12 cellular contexts compared by ENCODE assay signal in genomic region chr16:88045820-88046303, GRCh38.
DNase-seq lines count a peak whose midpoint lies in the region; ATAC-seq, FAIRE-seq and TF ChIP-seq lines count a peak whose summit lies in the region.
"Had no signal": no experiment of that assay in that cellular context is flagged by ENCODE, and none has a peak within 500 bp of the region (broad histone marks: within the 10 kb centered on the region; RNA-seq: fewer than 3 reads in every experiment).

No MANE protein-coding gene starts in this region.

- H3K79me2 ChIP-seq in GM23248 (ENCODE audit: insufficient read depth) = no peaks in the 10 kb centered on the region

- ATAC-seq in GM18502 (IDR thresholded peaks at IDR 0.05; ENCODE audit: poor library complexity, unreplicated experiment) (peak; percentile 83), GM21367 (IDR thresholded peaks at IDR 0.05; ENCODE audit: unreplicated experiment) (peak; percentile 51), HG03175 (IDR thresholded peaks at IDR 0.05; ENCODE audit: unreplicated experiment) (peak; percentile 81)

- 93 to 95% methylated on average over 18 of the region's 18 CpGs for WGBS in GM23248 (ENCODE audit: low coverage in 1 of 2, low lambda C conversion rate in 2 of 2, missing lambda C conversion rate in 2 of 2), 2 experiments

- no peak overlapping the region for H3K4me3 ChIP-seq in kidney (ENCODE audit: low read length in 2 of 2)
- no peak overlapping the region for H3K4me3 ChIP-seq in GM23248
- H3K4me3 ChIP-seq in HAP-1 = no peak overlapping the region
- H3K4me3 ChIP-seq: sigmoid colon had no signal

- no peak for FAIRE-seq in kidney (lab: Jason Lieb, UNC)
- FAIRE-seq: islet of Langerhans had no signal

- POLR2A ChIA-PET in MCF 10A (lab: Yijun Ruan, JAX) = no interaction called here

- BruUV-seq in MCF 10A (replicated peaks; lab: Mats Ljungman, UMichigan) = no TSS peak

- no peak overlapping the region for H3K4me3 Mint-ChIP-seq in MCF 10A (ENCODE audit: unreplicated experiment)

- DNase-seq in kidney (peak; percentile 75), GM23248 (no peak), cerebellar cortex (ENCODE audit: low spot score) (no peak), MCF 10A (ENCODE audit: unreplicated experiment) (no peak), HAP-1 (ENCODE audit: low spot score in 2 of 2) (no peak)
- DNase-seq: activated CD8-positive, alpha-beta memory T cell treated with anti-CD3 and anti-CD28 coated beads, Interleukin-2, amount 50 U/mL, for 48 hours; IMR-90; sigmoid colon had no signal

- in situ Hi-C loops in GM23248 (cut with MboI) = no loop called here
- in situ Hi-C loops in HAP-1 (cut with MboI; ENCODE audit: low sequenced_read_pairs) = no loop called here

- H3K27me3 ChIP-seq in GM23248 (replicated peaks; ENCODE audit: insufficient read depth) = no peaks in the 10 kb centered on the region
- no peaks in the 10 kb centered on the region for H3K27me3 ChIP-seq in HAP-1 (ENCODE audit: low read depth)
- H3K27me3 ChIP-seq: sigmoid colon had no signal

- H3K27me3 Mint-ChIP-seq in MCF 10A (ENCODE audit: insufficient read depth, unreplicated experiment) = no peaks in the 10 kb centered on the region

- H3K27ac Mint-ChIP-seq in MCF 10A (ENCODE audit: low read depth, unreplicated experiment) = no peak overlapping the region

- no peaks in the 10 kb centered on the region for H3F3A ChIP-seq in GM23248 (ENCODE audit: insufficient read depth)

- no peaks in the 10 kb centered on the region for H3K4me1 Mint-ChIP-seq in MCF 10A (ENCODE audit: insufficient read depth, unreplicated experiment)

- no peak overlapping the region for H3K4me2 ChIP-seq in GM23248 (ENCODE audit: unreplicated experiment)

- no peaks in the 10 kb centered on the region for H4K20me1 ChIP-seq in GM23248 (ENCODE audit: insufficient read depth)

- CTCF ChIA-PET in MCF 10A (lab: Yijun Ruan, JAX) = no interaction called here

- H3K36me3 ChIP-seq in kidney (ENCODE audit: control insufficient read depth in 1 of 2, insufficient read depth in 2 of 2, low read length in 2 of 2) (peaks cover 0 to 2% of the 10 kb centered on the region in 2 donors), GM23248 (ENCODE audit: low read depth) (no peaks in the 10 kb centered on the region), HAP-1 (replicated peaks) (no peaks in the 10 kb centered on the region)

- no peak overlapping the region for H2AFZ ChIP-seq in GM23248

- no peaks in the 10 kb centered on the region for H3K9me3 Mint-ChIP-seq in MCF 10A (ENCODE audit: unreplicated experiment)

- H3K9ac ChIP-seq in kidney (ENCODE audit: low read length in 2 of 2) (no peak overlapping the region), GM23248 (no peak overlapping the region)

- no peaks in the 10 kb centered on the region for H3K9me2 ChIP-seq in GM23248 (ENCODE audit: insufficient read depth)

- no peak overlapping the region for H3K27ac ChIP-seq in kidney (ENCODE audit: low read depth in 2 of 2, low read length in 2 of 2)
- no peak overlapping the region for H3K27ac ChIP-seq in GM23248
- H3K27ac ChIP-seq: sigmoid colon had no signal

- intact Hi-C loops in kidney (cut with DNase I) (no loop called here), MCF 10A (cut with micrococcal nuclease) (no loop called here)

- TF ChIP-seq CTCF in kidney (IDR thresholded peaks at IDR 0.05; ENCODE audit: borderline replicate concordance, extremely low read depth, insufficient read depth) (no peak), MCF 10A (IDR thresholded peaks at IDR 0.05; ENCODE audit: unreplicated experiment) (no peak)

- H3K9me3 ChIP-seq in kidney (ENCODE audit: control insufficient read depth in 1 of 2, low read length in 2 of 2) = no peaks in the 10 kb centered on the region
- H3K9me3 ChIP-seq in GM23248 (ENCODE audit: low read depth) = no peaks in the 10 kb centered on the region
- H3K9me3 ChIP-seq in HAP-1 = no peaks in the 10 kb centered on the region
- H3K9me3 ChIP-seq: sigmoid colon had no signal

- no peaks in the 10 kb centered on the region for H3K4me1 ChIP-seq in kidney (ENCODE audit: control insufficient read depth in 1 of 2, insufficient read depth in 1 of 2, low read depth in 1 of 2, low read length in 2 of 2)
- H3K4me1 ChIP-seq in GM23248 (ENCODE audit: insufficient read depth) = no peaks in the 10 kb centered on the region
- H3K4me1 ChIP-seq in HAP-1 = no peaks in the 10 kb centered on the region
- H3K4me1 ChIP-seq: sigmoid colon had no signal

- H3K36me3 Mint-ChIP-seq in MCF 10A (ENCODE audit: insufficient read depth, unreplicated experiment) = peaks cover 3% of the 10 kb centered on the region
